In genomic region chr12:13101854-13102375, GRCh38 we compare ENCODE assay signal across 8 cellular contexts. TPM values are rescaled to one million over a fixed set of nuclear protein-coding genes. Genes with fewer than 3 reads are reported as not detected.
DNase-seq lines count a peak whose midpoint lies in the region; ATAC-seq and TF ChIP-seq lines count a peak whose summit lies in the region.

No MANE protein-coding gene starts in this region.

- H3K4me3 ChIP-seq in SJCRH30, result peak overlapping the region; percentile 70
- no peak overlapping the region for H3K4me3 ChIP-seq in mesendoderm (ENCODE audit: low read length)

- H3K36me3 ChIP-seq in SJCRH30 (no peaks in the 10 kb centered on the region), mesendoderm (ENCODE audit: control insufficient read depth, insufficient read depth, low read length) (no peaks in the 10 kb centered on the region)

- ATAC-seq in HG03521 (IDR thresholded peaks at IDR 0.05; ENCODE audit: unreplicated experiment), result no peak

- H3K4ac ChIP-seq in mesendoderm (ENCODE audit: low read depth, low read length), result peak overlapping the region; percentile 84

- no peaks in the 10 kb centered on the region for H3K79me2 ChIP-seq in mesendoderm (ENCODE audit: control insufficient read depth, insufficient read depth, low read length)

- peak overlapping the region; percentile 77 for H3K9ac ChIP-seq in mesendoderm (ENCODE audit: low read length)

- H2BK15ac ChIP-seq in mesendoderm (replicated peaks; ENCODE audit: low read depth), result no peak overlapping the region

- H2BK120ac ChIP-seq in mesendoderm (ENCODE audit: low read depth, low read length), result no peak overlapping the region

- peak; percentile 35 for DNase-seq in activated naive CD4-positive, alpha-beta T cell treated with Interleukin-2 at 50 U/mL for 16 hours
- no peak for DNase-seq in activated naive CD4-positive, alpha-beta T cell treated with anti-CD3 and anti-CD28 coated beads, Interleukin-2, amount 50 U/mL, for 16 hours
- DNase-seq in SJCRH30 (peak in 1 of 2 experiments; percentile 17), cerebellar cortex (ENCODE audit: low spot score) (peak; percentile 85), mesendoderm (no peak), type B pancreatic cell (ENCODE audit: extremely low spot score, unreplicated experiment) (no peak), hepatic stellate cell (ENCODE audit: low spot score) (no peak)

- H3K56ac ChIP-seq in mesendoderm (ENCODE audit: low read length), result peak overlapping the region; percentile 86

- H3K27me3 ChIP-seq in SJCRH30 (no peaks in the 10 kb centered on the region), mesendoderm (ENCODE audit: insufficient read depth, low read length, poor library complexity) (no peaks in the 10 kb centered on the region)

- no peaks in the 10 kb centered on the region for H3K79me1 ChIP-seq in mesendoderm (ENCODE audit: low read length)

- H3K4me1 Mint-ChIP-seq in type B pancreatic cell (ENCODE audit: unreplicated experiment), result peaks cover 45% of the 10 kb centered on the region

- H2AK5ac ChIP-seq in mesendoderm (ENCODE audit: low read length), result no peak overlapping the region

- H3K4me1 ChIP-seq in SJCRH30 (peaks cover 33% of the 10 kb centered on the region), mesendoderm (ENCODE audit: control insufficient read depth, low read depth, low read length) (peaks cover 7% of the 10 kb centered on the region)

- no peak for TF ChIP-seq CTCF in type B pancreatic cell (conservative IDR thresholded peaks at IDR 0.05)

- peak overlapping the region; percentile 92; the same call in 1 of the 2 replicates for H3K27ac ChIP-seq in SJCRH30
- H3K27ac ChIP-seq in mesendoderm (ENCODE audit: low read depth, low read length), result no peak overlapping the region

- H3K23ac ChIP-seq in mesendoderm (ENCODE audit: low read length), result no peak overlapping the region

- no peaks in the 10 kb centered on the region for H3K9me3 Mint-ChIP-seq in type B pancreatic cell

- no peak overlapping the region for H4K8ac ChIP-seq in mesendoderm (ENCODE audit: low read depth, low read length)

- no peak overlapping the region for H4K5ac ChIP-seq in mesendoderm (ENCODE audit: low read length)

- no peaks in the 10 kb centered on the region for H3K9me3 ChIP-seq in SJCRH30 (replicated peaks)

- peak overlapping the region; percentile 86 for H3K4me3 Mint-ChIP-seq in type B pancreatic cell

- no peak overlapping the region for H3K18ac ChIP-seq in mesendoderm (ENCODE audit: low read length)

- peak overlapping the region; percentile 96 for H3K27ac Mint-ChIP-seq in type B pancreatic cell

- no CpG with 5 or more reads among the region's 9 CpGs for WGBS in mesendoderm (ENCODE audit: extremely low coverage, insufficient coverage, low lambda C conversion rate)

- H3K4me2 ChIP-seq in mesendoderm (ENCODE audit: low read length), result peak overlapping the region; percentile 48

- H3K27me3 Mint-ChIP-seq in type B pancreatic cell, result no peaks in the 10 kb centered on the region

- H3K36me3 Mint-ChIP-seq in type B pancreatic cell, result no peaks in the 10 kb centered on the region

- no peak overlapping the region for H2BK5ac ChIP-seq in mesendoderm (ENCODE audit: low read length)

RNA-seq across cellular contexts. Expression of gene GSG1, which starts 1.6 kb away (rescaled TPM):
- total RNA-seq in SJCRH30 (2014; rRNA removed; shearing (Covaris generic)), result 0.49 and 1.0 TPM in 2 replicates
- 0.55 TPM for polyA plus RNA-seq in mesendoderm (2013, experiment 1 of 2)
- 0.49 TPM for polyA plus RNA-seq in mesendoderm (2013, experiment 2 of 2)
- 0.36 and 2.0 TPM in 2 replicates for total RNA-seq in type B pancreatic cell (ENCODE audit: low replicate concordance)

RNA-seq across cellular contexts. Expression of gene FAM234B, which starts 57.7 kb away (rescaled TPM):
- 8.4 and 9.1 TPM in 2 replicates for total RNA-seq in SJCRH30 (2014; rRNA removed; shearing (Covaris generic))
- 6.7 TPM for polyA plus RNA-seq in mesendoderm (2013, experiment 1 of 2)
- polyA plus RNA-seq in mesendoderm (2013, experiment 2 of 2), result 7.2 TPM
- total RNA-seq in type B pancreatic cell (ENCODE audit: low replicate concordance), result 11.9 and 20.5 TPM in 2 replicates

Comparison
In these comparisons a context has a peak if more than half of its experiments do, and no peak if none do; other contexts are left out.
1. DNase-seq: peak in activated naive CD4-positive, alpha-beta T cell treated with Interleukin-2 at 50 U/mL for 16 hours (single experiment) and cerebellar cortex (single experiment); none in activated naive CD4-positive, alpha-beta T cell treated with anti-CD3 and anti-CD28 coated beads, Interleukin-2, amount 50 U/mL, for 16 hours (single experiment), mesendoderm (single experiment), type B pancreatic cell (single experiment) and hepatic stellate cell (single experiment).